ENCODE assay signal across 11 cellular contexts in genomic region chr1:224989615-224990014, GRCh38.
"Had no signal": no experiment of that assay in that cellular context is flagged by ENCODE, and none has a peak within 500 bp of the region (broad histone marks: within the 10 kb centered on the region; RNA-seq: fewer than 3 reads in every experiment).

No MANE protein-coding gene starts in this region.

- H2AFZ ChIP-seq: GM23248, GM23338 had no signal

- ATAC-seq: GM23338, HCT116 had no signal

- H3K4me1 ChIP-seq: HAP-1 had no signal

- H3K9me3 ChIP-seq: HAP-1 had no signal

- H3K9ac ChIP-seq: GM23248 had no signal

- DNase-seq: GM23248, GOT3, H7, H9, HCEC 1CT, HFFc6 had no signal

- H3K4me3 ChIP-seq: GM23248, GM23338, HAP-1 had no signal

- H3K27ac ChIP-seq: GM23248 had no signal

- H3K36me3 ChIP-seq: HAP-1 had no signal

- H3K4me2 ChIP-seq: GM23338 had no signal

- FAIRE-seq: H1, H54 had no signal
